Comparison of ENCODE assay signal across 18 cellular contexts in genomic region chr1:41056907-41057306, GRCh38. TPM values are rescaled to one million over a fixed set of nuclear protein-coding genes. Genes with fewer than 3 reads are reported as not detected.
DNase-seq lines count a peak whose midpoint lies in the region; ATAC-seq and TF ChIP-seq lines count a peak whose summit lies in the region.
"Had no signal": no experiment of that assay in that cellular context is flagged by ENCODE, and none has a peak within 500 bp of the region (broad histone marks: within the 10 kb centered on the region; RNA-seq: fewer than 3 reads in every experiment).

No MANE protein-coding gene starts in this region.

- no peak overlapping the region for H2BK5ac ChIP-seq in mesendoderm (ENCODE audit: low read length)

- H3K27ac ChIP-seq in cardiac muscle cell (peak overlapping the region; percentile 39), ectodermal cell (ENCODE audit: insufficient read depth, low read depth, low read length, poor library complexity, severe bottlenecking) (peak overlapping the region; percentile 50), mesendoderm (ENCODE audit: low read depth, low read length) (no peak overlapping the region)
- H3K27ac ChIP-seq: 22Rv1, BLaER1, C4-2B, GM23248 had no signal

- no peak overlapping the region for H2BK15ac ChIP-seq in mesendoderm (replicated peaks; ENCODE audit: low read depth)

- 66 to 79% methylated on average over 3 to 4 of the region's 5 CpGs for WGBS in ectodermal cell, 2 experiments
- WGBS in mesendoderm (ENCODE audit: extremely low coverage, insufficient coverage, low lambda C conversion rate), result no CpG with 5 or more reads among the region's 5 CpGs

- intact Hi-C loops in cardiac septum (cut with DNase I), result no loop called here

- no peak overlapping the region for H3K4ac ChIP-seq in mesendoderm (ENCODE audit: low read depth, low read length)

- H3K4me1 ChIP-seq in cardiac muscle cell (ENCODE audit: low read depth), result no peaks in the 10 kb centered on the region
- H3K4me1 ChIP-seq in ectodermal cell (ENCODE audit: control insufficient read depth, insufficient read depth, low read length), result peaks cover 8% of the 10 kb centered on the region
- H3K4me1 ChIP-seq in mesendoderm (ENCODE audit: control insufficient read depth, low read depth, low read length), result no peaks in the 10 kb centered on the region

- H3K79me1 ChIP-seq in mesendoderm (ENCODE audit: low read length), result no peaks in the 10 kb centered on the region

- H3K36me3 ChIP-seq in cardiac muscle cell (peaks cover 21% of the 10 kb centered on the region), ectodermal cell (ENCODE audit: control insufficient read depth, insufficient read depth, low read length) (no peaks in the 10 kb centered on the region), mesendoderm (ENCODE audit: control insufficient read depth, insufficient read depth, low read length) (no peaks in the 10 kb centered on the region)

- H3K4me3 ChIP-seq in cardiac muscle cell, result no peak overlapping the region
- no peak overlapping the region for H3K4me3 ChIP-seq in ectodermal cell (ENCODE audit: insufficient read depth, low read depth, low read length)
- no peak overlapping the region for H3K4me3 ChIP-seq in mesendoderm (ENCODE audit: low read length)
- H3K4me3 ChIP-seq: BLaER1, GM23248 had no signal

- DNase-seq in cardiac muscle cell (ENCODE audit: low read depth in 1 of 2, low spot score in 1 of 2) (no peak), cardiac septum (ENCODE audit: low spot score) (no peak), mesendoderm (peak; percentile 45)
- DNase-seq: CD4-positive, alpha-beta T cell; CD8-positive, alpha-beta memory T cell; DMS 273 treated with DMSO at 0.1 percent for 48 hours; DMS79; EL; GM23248; H9 had no signal

- H3K56ac ChIP-seq in mesendoderm (ENCODE audit: low read length), result no peak overlapping the region

- no peak overlapping the region for H4K8ac ChIP-seq in mesendoderm (ENCODE audit: low read depth, low read length)

- H3K18ac ChIP-seq in mesendoderm (ENCODE audit: low read length), result no peak overlapping the region

- no peaks in the 10 kb centered on the region for H3K27me3 ChIP-seq in cardiac muscle cell
- no peaks in the 10 kb centered on the region for H3K27me3 ChIP-seq in ectodermal cell (ENCODE audit: control insufficient read depth, insufficient read depth, low read length, poor library complexity, severe bottlenecking)
- H3K27me3 ChIP-seq in mesendoderm (ENCODE audit: insufficient read depth, low read length, poor library complexity), result no peaks in the 10 kb centered on the region
- H3K27me3 ChIP-seq: BLaER1 had no signal

- H3K23ac ChIP-seq in mesendoderm (ENCODE audit: low read length), result no peak overlapping the region

- no peaks in the 10 kb centered on the region for H3K79me2 ChIP-seq in mesendoderm (ENCODE audit: control insufficient read depth, insufficient read depth, low read length)

- no peaks in the 10 kb centered on the region for H3K9me3 ChIP-seq in cardiac muscle cell (ENCODE audit: low read depth)
- no peaks in the 10 kb centered on the region for H3K9me3 ChIP-seq in ectodermal cell (ENCODE audit: control insufficient read depth, low read length)

- no peak overlapping the region for H3K4me2 ChIP-seq in mesendoderm (ENCODE audit: low read length)
- H3K4me2 ChIP-seq: BLaER1 had no signal

- ATAC-seq in GM21528 (IDR thresholded peaks at IDR 0.05; ENCODE audit: low FRiP score, unreplicated experiment) (no peak), GM21423 (IDR thresholded peaks at IDR 0.05; ENCODE audit: unreplicated experiment) (no peak)
- ATAC-seq: HCT116 had no signal

- no peak overlapping the region for H3K9ac ChIP-seq in mesendoderm (ENCODE audit: low read length)
- H3K9ac ChIP-seq: BLaER1, GM23248 had no signal

- no peak overlapping the region for H2AK5ac ChIP-seq in mesendoderm (ENCODE audit: low read length)

- no peak overlapping the region for H2BK120ac ChIP-seq in mesendoderm (ENCODE audit: low read depth, low read length)

- no peak overlapping the region for H4K5ac ChIP-seq in mesendoderm (ENCODE audit: low read length)

- TF ChIP-seq CTCF in cardiac muscle cell (IDR thresholded peaks at IDR 0.05; ENCODE audit: low read depth, low read length), result no peak

RNA-seq across cellular contexts. Expression of gene SLFNL1, which starts 35.4 kb away (rescaled TPM):
- 1.5 and 3.0 TPM in 2 replicates for total RNA-seq in cardiac muscle cell
- 0.73 and 1.0 TPM in 2 replicates for polyA plus RNA-seq in cardiac muscle cell
- total RNA-seq in cardiac septum, result 0.30 TPM
- 0.09 TPM for polyA plus RNA-seq in ectodermal cell (2013, experiment 1 of 4)
- polyA plus RNA-seq in ectodermal cell (2013, experiment 2 of 4), result 0.04 TPM
- polyA plus RNA-seq in ectodermal cell (2013, experiment 3 of 4), result 0.05 TPM
- not detected for polyA plus RNA-seq in ectodermal cell (2013, experiment 4 of 4)
- not detected for polyA plus RNA-seq in mesendoderm (2013, experiment 1 of 2)
- not detected for polyA plus RNA-seq in mesendoderm (2013, experiment 2 of 2)
- total RNA-seq: H4 had no signal
